1 cellular context compared by ENCODE assay signal in the genomic region with DNA sequence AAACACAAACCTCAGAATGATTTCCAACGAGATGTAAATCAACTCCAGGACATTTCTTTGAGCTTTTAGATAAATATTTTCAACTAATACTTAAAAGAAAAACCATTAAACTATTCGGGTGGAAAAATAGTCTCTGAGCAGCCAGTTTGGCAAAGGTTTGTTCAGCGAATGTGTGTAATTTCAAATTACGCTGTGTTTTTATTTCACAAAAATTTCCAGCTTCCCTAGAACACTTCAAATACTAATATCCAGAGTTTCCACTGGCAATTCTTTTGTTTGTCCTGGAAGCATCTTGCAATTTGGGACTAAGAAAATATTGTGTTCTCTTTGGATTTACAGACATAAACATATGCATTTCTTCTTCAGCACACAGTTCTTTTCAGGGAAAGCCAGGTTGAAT.
TF ChIP-seq lines count a peak whose summit lies in the region.

No MANE protein-coding gene starts in this region.

TF ChIP-seq in endothelial cell of umbilical vein, 7 proteins besides CTCF, POLR2A, EP300 and RAD21:
- TF ChIP-seq GATA2 (IDR thresholded peaks at IDR 0.05; ENCODE audit: insufficient read depth, insufficient read length, low read depth, low read length) (no peak), JUN (IDR thresholded peaks at IDR 0.05; ENCODE audit: borderline replicate concordance, insufficient read depth, insufficient read length, low read depth) (no peak)
TF ChIP-seq in endothelial cell of umbilical vein: peak in this region for 0.
